ENCODE assay signal across 11 cellular contexts in the genomic region with DNA sequence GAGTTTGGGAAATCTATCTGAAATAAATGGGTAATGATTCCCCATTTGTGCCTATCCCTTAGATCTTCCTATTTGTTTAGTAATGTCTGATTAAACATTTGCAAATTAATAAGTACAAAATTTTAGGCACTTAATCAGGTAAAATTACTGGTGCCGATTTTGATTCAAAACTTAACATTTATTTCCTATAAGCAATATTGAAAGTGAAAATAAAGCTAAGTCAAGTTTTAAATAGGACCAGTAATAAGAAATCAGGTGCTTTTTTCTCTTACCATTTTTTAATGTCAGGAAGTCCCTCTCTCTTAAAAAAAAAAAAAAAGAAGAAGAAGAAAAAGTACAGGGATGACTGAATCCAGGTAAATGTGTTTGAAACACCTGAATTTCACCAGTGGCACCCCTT. TPM values are rescaled to one million over a fixed set of nuclear protein-coding genes. Genes with fewer than 3 reads are reported as not detected.
DNase-seq lines count a peak whose midpoint lies in the region; ATAC-seq and TF ChIP-seq lines count a peak whose summit lies in the region.
"Had no signal": no experiment of that assay in that cellular context is flagged by ENCODE, and none has a peak within 500 bp of the region (broad histone marks: within the 10 kb centered on the region; RNA-seq: fewer than 3 reads in every experiment).

No MANE protein-coding gene starts in this region.

- H3K27ac ChIP-seq in CD8-positive, alpha-beta T cell (ENCODE audit: low read depth, low read length), result peak overlapping the region; percentile 80
- H3K27ac ChIP-seq in endodermal cell (ENCODE audit: low read depth, low read length), result no peak overlapping the region
- peak overlapping the region; percentile 57 to 73 (median 64) for H3K27ac ChIP-seq in sigmoid colon
- H3K27ac ChIP-seq in WERI-Rb-1, result no peak overlapping the region

- no peaks in the 10 kb centered on the region for H3K27me3 Mint-ChIP-seq in CD8-positive, alpha-beta T cell (ENCODE audit: low read depth)
- no peaks in the 10 kb centered on the region for H3K27me3 Mint-ChIP-seq in endodermal cell (ENCODE audit: insufficient read depth)

- 0 out of 2 replicates have a peak, but pooled peaks cover 6% of the 10 kb centered on the region for H3K79me2 ChIP-seq in Loucy (ENCODE audit: insufficient read depth, low read length)

- peaks cover 6% of the 10 kb centered on the region for H3K9me3 Mint-ChIP-seq in CD8-positive, alpha-beta T cell
- peaks cover 9% of the 10 kb centered on the region for H3K9me3 Mint-ChIP-seq in endodermal cell
- H3K9me3 Mint-ChIP-seq: type B pancreatic cell had no signal

- H3K36me3 ChIP-seq in CD8-positive, alpha-beta T cell (ENCODE audit: insufficient read depth, low read length), result peaks cover 3% of the 10 kb centered on the region
- H3K36me3 ChIP-seq in Loucy (ENCODE audit: insufficient read depth, low read length) (no peaks in the 10 kb centered on the region), endodermal cell (ENCODE audit: control insufficient read depth, insufficient read depth, low read length) (no peaks in the 10 kb centered on the region), sigmoid colon (no peaks in the 10 kb centered on the region), WERI-Rb-1 (no peaks in the 10 kb centered on the region)

- 100% methylated on average over 1 of the region's 1 CpG; no CpG with 5 or more reads in 1 of the 2 experiments for WGBS in endodermal cell (ENCODE audit: insufficient coverage in 1 of 2, insufficient read length in 1 of 2), 2 experiments
- WGBS in sigmoid colon, 2 donors, result 9 to 35% methylated on average over 1 of the region's 1 CpG

- H3K4me2 ChIP-seq in Loucy (ENCODE audit: low read depth, low read length, poor library complexity, severe bottlenecking), result peak overlapping the region; percentile 99

- H3K27ac Mint-ChIP-seq in CD8-positive, alpha-beta T cell, result peak overlapping the region; percentile 93
- H3K27ac Mint-ChIP-seq in endodermal cell, result no peak overlapping the region
- H3K27ac Mint-ChIP-seq: type B pancreatic cell had no signal

- H3K27me3 ChIP-seq in CD8-positive, alpha-beta T cell (ENCODE audit: insufficient read depth, low read length), result no peaks in the 10 kb centered on the region
- H3K27me3 ChIP-seq in Loucy (ENCODE audit: insufficient read depth, low read length, poor library complexity, severe bottlenecking), result no peaks in the 10 kb centered on the region
- no peaks in the 10 kb centered on the region for H3K27me3 ChIP-seq in endodermal cell (ENCODE audit: control insufficient read depth, insufficient read depth, low read length, poor library complexity, severe bottlenecking)
- peaks cover 0 to 13% (median 0%) of the 10 kb centered on the region in 3 donors for H3K27me3 ChIP-seq in sigmoid colon
- peaks cover 6% of the 10 kb centered on the region for H3K27me3 ChIP-seq in WERI-Rb-1 (ENCODE audit: insufficient read depth, low read depth, severe bottlenecking)

- CTCF ChIA-PET in CD8-positive, alpha-beta T cell (lab: Charles Lee), result interaction anchor here (1.0 to 3.5 kb wide), 6 partner anchors 9 to 178 kb away, joined by 3 to 19 read pairs (median 4); no protein-coding TSS in a partner anchor

- H3K4me1 ChIP-seq in CD8-positive, alpha-beta T cell (ENCODE audit: insufficient read depth, low read length), result peaks cover 56% of the 10 kb centered on the region
- H3K4me1 ChIP-seq in Loucy (ENCODE audit: insufficient read depth, low read length, poor library complexity, severe bottlenecking) (peaks cover 63% of the 10 kb centered on the region), endodermal cell (ENCODE audit: control insufficient read depth, insufficient read depth, low read length) (peaks cover 7% of the 10 kb centered on the region), sigmoid colon (peaks cover 0 to 14% (median 3%) of the 10 kb centered on the region in 4 donors)

- intact Hi-C loops in CD8-positive, alpha-beta T cell (cut with DNase I, micrococcal nuclease), result loop anchor here (1.0 to 5.0 kb wide), 9 partner anchors 60 to 212 kb away; a partner anchor contains a TSS
- intact Hi-C loops in sigmoid colon (cut with DNase I), result no loop called here

- TF ChIP-seq CTCF in CD8-positive, alpha-beta T cell (IDR thresholded peaks at IDR 0.05), result no peak
- TF ChIP-seq CTCF in Loucy (conservative IDR thresholded peaks at IDR 0.05; ENCODE audit: low read length) (no peak), endodermal cell (conservative IDR thresholded peaks at IDR 0.05) (no peak), sigmoid colon (IDR thresholded peaks at IDR 0.05) (no peak), WERI-Rb-1 (IDR thresholded peaks at IDR 0.05; ENCODE audit: low read depth, low read length) (no peak)

- TF ChIP-seq EP300 in sigmoid colon (IDR thresholded peaks at IDR 0.05), result no peak

- peaks cover 57% of the 10 kb centered on the region for H3K36me3 Mint-ChIP-seq in CD8-positive, alpha-beta T cell
- H3K36me3 Mint-ChIP-seq in endodermal cell (ENCODE audit: low read depth), result no peaks in the 10 kb centered on the region
- H3K36me3 Mint-ChIP-seq: type B pancreatic cell had no signal

- peak overlapping the region; percentile 95 for H3K4me3 Mint-ChIP-seq in CD8-positive, alpha-beta T cell
- peak overlapping the region; percentile 39 for H3K4me3 Mint-ChIP-seq in endodermal cell
- H3K4me3 Mint-ChIP-seq: type B pancreatic cell had no signal

- H2AFZ ChIP-seq in Loucy (ENCODE audit: low read length), result peak overlapping the region; percentile 97

- no peaks in the 10 kb centered on the region for H4K20me1 ChIP-seq in Loucy (ENCODE audit: insufficient read depth, low read length, poor library complexity, severe bottlenecking)

- POLR2A ChIA-PET in CD8-positive, alpha-beta T cell (lab: Charles Lee), result interaction anchor here (0.8 to 2.9 kb wide), 6 partner anchors 58 to 86 kb away, joined by 3 to 7 read pairs (median 4); no protein-coding TSS in a partner anchor

- peak overlapping the region; percentile 70 for H3K4me3 ChIP-seq in CD8-positive, alpha-beta T cell (ENCODE audit: low read depth, low read length)
- H3K4me3 ChIP-seq in Loucy (ENCODE audit: low read length, poor library complexity, severe bottlenecking) (peak overlapping the region; percentile 93), endodermal cell (ENCODE audit: low read length) (peak overlapping the region; percentile 7), sigmoid colon (peak overlapping the region in 3 of 4 donors; percentile 45 to 49 (median 48)), WERI-Rb-1 (ENCODE audit: low read depth, low read length) (no peak overlapping the region)
- H3K4me3 ChIP-seq: K562 had no signal

- peaks cover 9% of the 10 kb centered on the region for H3F3A ChIP-seq in Loucy (ENCODE audit: low read depth)

- no peak for ATAC-seq in CD8-positive, alpha-beta T cell
- ATAC-seq in GM21786 (IDR thresholded peaks at IDR 0.05; ENCODE audit: unreplicated experiment), result no peak

- TF ChIP-seq POLR2A in sigmoid colon (IDR thresholded peaks at IDR 0.05), result no peak

- no peaks in the 10 kb centered on the region for H3K9me2 ChIP-seq in Loucy (replicated peaks; ENCODE audit: low read depth, low read length)

- no peaks in the 10 kb centered on the region for H3K9me3 ChIP-seq in CD8-positive, alpha-beta T cell (ENCODE audit: low read length)
- no peaks in the 10 kb centered on the region for H3K9me3 ChIP-seq in Loucy (ENCODE audit: insufficient read depth, low read depth, low read length)
- H3K9me3 ChIP-seq in endodermal cell (ENCODE audit: control insufficient read depth, low read length), result peaks cover 10% of the 10 kb centered on the region
- no peaks in the 10 kb centered on the region for H3K9me3 ChIP-seq in sigmoid colon
- peaks cover 2% of the 10 kb centered on the region for H3K9me3 ChIP-seq in WERI-Rb-1 (ENCODE audit: severe bottlenecking)

- H3K9ac ChIP-seq in Loucy (ENCODE audit: low read depth, low read length, poor library complexity, severe bottlenecking), result peak overlapping the region; percentile 90
- H3K9ac ChIP-seq in endodermal cell (ENCODE audit: extremely low read depth, low read length, poor library complexity, severe bottlenecking), result no peak overlapping the region

- DNase-seq in CD8-positive, alpha-beta T cell, result no peak
- DNase-seq in endodermal cell (no peak), sigmoid colon (no peak), NCI-H526 (lab: John Stamatoyannopoulos, UW) (no peak), WERI-Rb-1 (no peak), HPDE6-E6E7 (ENCODE audit: extremely low spot score) (no peak)
- DNase-seq: stimulated activated CD4-positive, alpha-beta T cell treated with anti-CD3 and anti-CD28 coated beads, Interleukin-1b, Interleukin-23, amount 100 ng/mL, for 48 hours had no signal

- peaks cover 60% of the 10 kb centered on the region for H3K4me1 Mint-ChIP-seq in CD8-positive, alpha-beta T cell (ENCODE audit: low read depth)
- peaks cover 31% of the 10 kb centered on the region for H3K4me1 Mint-ChIP-seq in endodermal cell

RNA-seq across cellular contexts. Expression of a gene that starts 0.8 kb away (rescaled TPM):
- total RNA-seq in CD8-positive, alpha-beta T cell, result 10 to 100 TPM; 16.6 to 17.5 TPM
- 1 to 10 TPM in 1 of 2 donors, under 1 TPM in 1; 0.55 to 2.8 TPM for total RNA-seq in endodermal cell
- 0.61 TPM for polyA plus RNA-seq in endodermal cell (2013, experiment 1 of 2)
- 0.29 TPM for polyA plus RNA-seq in endodermal cell (2013, experiment 2 of 2)
- 1 to 10 TPM; 3.0 to 10.0 (median 3.8) TPM for total RNA-seq in sigmoid colon
- polyA plus RNA-seq in sigmoid colon, result 10 to 100 TPM in 1 of 3 donors, 1 to 10 TPM in 2; 1.8 to 26.1 (median 3.0) TPM

RNA-seq across cellular contexts. Expression of a gene that starts 23.7 kb away (rescaled TPM):
- total RNA-seq in CD8-positive, alpha-beta T cell, result under 1 TPM in 1 of 2 experiments, not detected in 1; 0.17 TPM
- total RNA-seq in endodermal cell, result not detected
- not detected for polyA plus RNA-seq in endodermal cell (2013, experiment 1 of 2)
- polyA plus RNA-seq in endodermal cell (2013, experiment 2 of 2), result not detected
- total RNA-seq in sigmoid colon, result not detected
- polyA plus RNA-seq in sigmoid colon, result under 1 TPM in 1 of 3 donors, not detected in 2; 0.03 TPM
- total RNA-seq: K562 had no signal

Comparison
In these comparisons a context has a peak if more than half of its experiments do, and no peak if none do; other contexts are left out.
1. H3K27ac ChIP-seq: peak in CD8-positive, alpha-beta T cell (single experiment) and sigmoid colon (4 of 4); none in endodermal cell (single experiment) and WERI-Rb-1 (single experiment).